Comparison of ENCODE assay signal across 1 cellular context in genomic region chr21:44322621-44323325, GRCh38.
TF ChIP-seq lines count a peak whose summit lies in the region.

No MANE protein-coding gene starts in this region.

TF ChIP-seq in K562, 482 proteins besides CTCF, POLR2A, EP300 and RAD21:
- TF ChIP-seq KHSRP (IDR thresholded peaks at IDR 0.05) (no peak), ID3 (CRISPR knock-in tag; IDR thresholded peaks at IDR 0.05) (no peak), ID3 (tag; IDR thresholded peaks at IDR 0.05) (no peak), SP2 (IDR thresholded peaks at IDR 0.05; ENCODE audit: extremely low read depth, low read depth, low read length, poor library complexity, severe bottlenecking) (no peak), HOMEZ (CRISPR knock-in tag; IDR thresholded peaks at IDR 0.05) (no peak), SMARCE1 (IDR thresholded peaks at IDR 0.05) (no peak), POLR2G (IDR thresholded peaks at IDR 0.05; ENCODE audit: low read depth, low read length) (peak; percentile 3; the same call in 1 of the 2 replicates), NCOA4 (IDR thresholded peaks at IDR 0.05; ENCODE audit: partially characterized antibody) (no peak), ZNF12 (CRISPR knock-in tag; IDR thresholded peaks at IDR 0.05) (no peak), ZNF184 (CRISPR knock-in tag; IDR thresholded peaks at IDR 0.05) (no peak), TCF7 (IDR thresholded peaks at IDR 0.05; ENCODE audit: borderline replicate concordance) (no peak), RBFOX2 (IDR thresholded peaks at IDR 0.05; ENCODE audit: low read depth, low read length) (peak; percentile 30), ETS2 (tag; IDR thresholded peaks at IDR 0.05; ENCODE audit: borderline replicate concordance, poor library complexity, severe bottlenecking) (no peak), RBM22 (IDR thresholded peaks at IDR 0.05; ENCODE audit: low read depth, low read length, poor library complexity, severe bottlenecking) (peak; percentile 57), ZNF143 (CRISPR knock-in tag; IDR thresholded peaks at IDR 0.05) (no peak), POLR2B (IDR thresholded peaks at IDR 0.05; ENCODE audit: low read depth, partially characterized antibody) (no peak)
